12 cellular contexts compared by ENCODE assay signal in the genomic region with DNA sequence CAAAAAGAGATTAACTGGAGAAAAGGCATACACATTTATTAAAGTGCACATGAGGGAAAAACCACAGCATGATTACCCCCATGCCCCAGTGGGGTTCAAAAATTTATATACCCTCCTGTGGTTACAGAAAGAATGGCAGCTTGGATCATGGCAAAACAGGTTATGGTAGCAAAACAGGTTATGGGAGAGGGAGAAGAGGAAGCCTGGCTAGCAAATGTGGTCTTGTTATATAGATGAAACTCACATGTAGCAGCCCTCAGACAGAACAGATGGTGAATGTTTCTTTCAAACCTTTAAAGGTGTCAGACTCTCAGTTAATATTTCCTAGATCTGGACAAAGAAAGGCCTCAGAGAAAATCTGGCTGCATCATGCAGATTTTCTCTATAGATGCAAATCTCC.
DNase-seq lines count a peak whose midpoint lies in the region; ATAC-seq lines count a peak whose summit lies in the region.
"Had no signal": no experiment of that assay in that cellular context is flagged by ENCODE, and none has a peak within 500 bp of the region (broad histone marks: within the 10 kb centered on the region; RNA-seq: fewer than 3 reads in every experiment).

No MANE protein-coding gene starts in this region.

- no peaks in the 10 kb centered on the region for H3K79me2 ChIP-seq in mesendoderm (ENCODE audit: control insufficient read depth, insufficient read depth, low read length)

- H3K23ac ChIP-seq in mesendoderm (ENCODE audit: low read length) (no peak overlapping the region), neuronal stem cell (ENCODE audit: low read depth, low read length, poor library complexity) (no peak overlapping the region)

- H3K4me2 ChIP-seq in mesendoderm (ENCODE audit: low read length) (no peak overlapping the region), neuronal stem cell (ENCODE audit: insufficient read depth, low read length, poor library complexity, severe bottlenecking) (no peak overlapping the region)

- H3K4me1 ChIP-seq in HUES64 (ENCODE audit: insufficient read depth, low read length): peaks cover 29% of the 10 kb centered on the region
- no peaks in the 10 kb centered on the region for H3K4me1 ChIP-seq in mesendoderm (ENCODE audit: control insufficient read depth, low read depth, low read length)
- H3K4me1 ChIP-seq in neuronal stem cell (ENCODE audit: control insufficient read depth in 2 of 2, insufficient read depth in 1 of 2, low read depth in 1 of 2, low read length in 2 of 2): peaks cover 0 to 3% of the 10 kb centered on the region in 2 donors
- H3K4me1 ChIP-seq: esophagus muscularis mucosa had no signal

- H2BK15ac ChIP-seq in mesendoderm (replicated peaks; ENCODE audit: low read depth) (no peak overlapping the region), neuronal stem cell (ENCODE audit: low read length) (no peak overlapping the region)

- H3K27ac ChIP-seq in HUES64 (ENCODE audit: low read depth, low read length) (peak overlapping the region; percentile 29), mesendoderm (ENCODE audit: low read depth, low read length) (no peak overlapping the region), neuronal stem cell (replicated peaks; ENCODE audit: low read length) (no peak overlapping the region)
- H3K27ac ChIP-seq: esophagus muscularis mucosa, WERI-Rb-1 had no signal

- H3K4me3 ChIP-seq in HUES64 (ENCODE audit: low read length): no peak overlapping the region
- H3K4me3 ChIP-seq in mesendoderm (ENCODE audit: low read length): no peak overlapping the region
- H3K4me3 ChIP-seq in neuronal stem cell (ENCODE audit: low read length in 2 of 2): no peak overlapping the region
- H3K4me3 ChIP-seq: esophagus muscularis mucosa had no signal

- no peak overlapping the region for H2BK12ac ChIP-seq in neuronal stem cell (ENCODE audit: low read length)

- DNase-seq in mesendoderm: no peak
- DNase-seq in neuronal stem cell (ENCODE audit: low spot score): no peak
- DNase-seq in activated naive CD4-positive, alpha-beta T cell treated with anti-CD3 and anti-CD28 coated beads, Interleukin-2, amount 50 U/mL, for 16 hours: no peak
- DNase-seq in T-helper 1 cell: no peak
- DNase-seq: GDM1, hippocampal formation, NCI-H2081 treated with DMSO at 0.1 percent for 48 hours, WERI-Rb-1 had no signal

- no peak overlapping the region for H2BK5ac ChIP-seq in mesendoderm (ENCODE audit: low read length)
- no peak overlapping the region for H2BK5ac ChIP-seq in neuronal stem cell (ENCODE audit: low read length)

- H4K91ac ChIP-seq in neuronal stem cell (ENCODE audit: low read depth, low read length, poor library complexity): no peak overlapping the region

- H3K27me3 ChIP-seq in HUES64 (ENCODE audit: insufficient read depth, low read length) (no peaks in the 10 kb centered on the region), mesendoderm (ENCODE audit: insufficient read depth, low read length, poor library complexity) (no peaks in the 10 kb centered on the region), neuronal stem cell (ENCODE audit: control insufficient read depth in 3 of 3, insufficient read depth in 3 of 3, low read depth in 1 of 3, low read length in 3 of 3) (no peaks in the 10 kb centered on the region)
- H3K27me3 ChIP-seq: esophagus muscularis mucosa had no signal

- H3K56ac ChIP-seq in mesendoderm (ENCODE audit: low read length): no peak overlapping the region

- H2BK120ac ChIP-seq in mesendoderm (ENCODE audit: low read depth, low read length) (no peak overlapping the region), neuronal stem cell (ENCODE audit: low read depth, low read length) (no peak overlapping the region)

- H3K14ac ChIP-seq in neuronal stem cell (ENCODE audit: low read length): no peak overlapping the region

- no peak overlapping the region for H3K9ac ChIP-seq in HUES64 (ENCODE audit: low read depth, low read length)
- no peak overlapping the region for H3K9ac ChIP-seq in mesendoderm (ENCODE audit: low read length)
- no peak overlapping the region for H3K9ac ChIP-seq in neuronal stem cell (ENCODE audit: low read depth, low read length, poor library complexity)

- ATAC-seq in GM19023 (IDR thresholded peaks at IDR 0.05; ENCODE audit: unreplicated experiment): peak; percentile 58
- peak; percentile 60 for ATAC-seq in GM21737 (IDR thresholded peaks at IDR 0.05; ENCODE audit: unreplicated experiment)

- H3K9me3 ChIP-seq in HUES64 (ENCODE audit: insufficient read depth, low read depth, low read length): peaks cover 15% of the 10 kb centered on the region
- peaks cover 0 to 3% of the 10 kb centered on the region in 2 donors for H3K9me3 ChIP-seq in neuronal stem cell (replicated peaks in 1 of 2; ENCODE audit: control insufficient read depth in 2 of 2, insufficient read depth in 1 of 2, low read depth in 1 of 2, low read length in 2 of 2)

- no peak overlapping the region for H2AFZ ChIP-seq in neuronal stem cell (ENCODE audit: low read length)

- H2AK5ac ChIP-seq in mesendoderm (ENCODE audit: low read length) (no peak overlapping the region), neuronal stem cell (ENCODE audit: low read depth, low read length) (no peak overlapping the region)

- no peak overlapping the region for H3K4ac ChIP-seq in mesendoderm (ENCODE audit: low read depth, low read length)
- no peak overlapping the region for H3K4ac ChIP-seq in neuronal stem cell (ENCODE audit: low read length)

- H3K18ac ChIP-seq in mesendoderm (ENCODE audit: low read length): peak overlapping the region; percentile 5
- H3K18ac ChIP-seq in neuronal stem cell (ENCODE audit: low read length): no peak overlapping the region

- H3K79me1 ChIP-seq in mesendoderm (ENCODE audit: low read length) (no peaks in the 10 kb centered on the region), neuronal stem cell (ENCODE audit: low read depth, low read length) (no peaks in the 10 kb centered on the region)

- H3K36me3 ChIP-seq in HUES64 (ENCODE audit: insufficient read depth, low read length) (0 out of 2 replicates have a peak, but pooled peaks cover 6% of the 10 kb centered on the region), mesendoderm (ENCODE audit: control insufficient read depth, insufficient read depth, low read length) (no peaks in the 10 kb centered on the region), neuronal stem cell (replicated peaks in 1 of 2; ENCODE audit: control insufficient read depth in 2 of 2, insufficient read depth in 2 of 2, low read length in 2 of 2) (no peaks in the 10 kb centered on the region)
- H3K36me3 ChIP-seq: esophagus muscularis mucosa, WERI-Rb-1 had no signal

- H4K8ac ChIP-seq in mesendoderm (ENCODE audit: low read depth, low read length): peak overlapping the region; percentile 39
- H4K8ac ChIP-seq in neuronal stem cell (ENCODE audit: low read depth, low read length): no peak overlapping the region

- H4K5ac ChIP-seq in mesendoderm (ENCODE audit: low read length): no peak overlapping the region
